ENCODE assay signal across 8 cellular contexts in genomic region chr14:75831971-75832370, GRCh38.
A peak's percentile ranks its signal among the peaks of the same experiment; 100 is the strongest.
DNase-seq lines count a peak whose midpoint lies in the region; ATAC-seq, FAIRE-seq and TF ChIP-seq lines count a peak whose summit lies in the region.
"Had no signal": no experiment of that assay in that cellular context is flagged by ENCODE, and none has a peak within 500 bp of the region (broad histone marks: within the 10 kb centered on the region; RNA-seq: fewer than 3 reads in every experiment).

No MANE protein-coding gene starts in this region.

- no peak for TF ChIP-seq POLR2A in H1 (IDR thresholded peaks at IDR 0.05; ENCODE audit: control extremely low read depth in 1 of 2, low read depth in 2 of 2, low read length in 2 of 2)

- intact Hi-C loops in sciatic nerve (cut with DNase I) (no loop called here), kidney (cut with DNase I) (no loop called here)

- no peak overlapping the region for H4K8ac ChIP-seq in H1 (ENCODE audit: extremely low read depth, insufficient read depth, low read length)

- H3K36me3 ChIP-seq in H1 (ENCODE audit: control insufficient read depth in 2 of 4, insufficient read depth in 4 of 4, low read length in 3 of 4) (peaks cover 0 to under 1% (median 0%) of the 10 kb centered on the region in 4 experiments; a peak in 2 of 8 replicates), kidney (ENCODE audit: control insufficient read depth in 1 of 2, insufficient read depth in 2 of 2, low read length in 2 of 2) (no peaks in the 10 kb centered on the region)

- H3K14ac ChIP-seq in H1 (ENCODE audit: insufficient read length), result no peak overlapping the region

- TF ChIP-seq CTCF in H1 (IDR thresholded peaks at IDR 0.05; ENCODE audit: control extremely low read depth in 1 of 3, insufficient read depth in 1 of 3, low read depth in 1 of 3, low read length in 3 of 3), result no peak
- no peak for TF ChIP-seq CTCF in kidney (IDR thresholded peaks at IDR 0.05; ENCODE audit: borderline replicate concordance, extremely low read depth, insufficient read depth)

- H2AK5ac ChIP-seq in H1 (ENCODE audit: low read depth, low read length), result no peak overlapping the region

- no peak overlapping the region for H4K91ac ChIP-seq in H1 (replicated peaks; ENCODE audit: insufficient read length, low read length)

- H4K5ac ChIP-seq in H1 (ENCODE audit: insufficient read length, low read depth, low read length), result no peak overlapping the region

- no peak for TF ChIP-seq EP300 in H1 (IDR thresholded peaks at IDR 0.05; ENCODE audit: borderline replicate concordance in 1 of 2, low read depth in 2 of 2, low read length in 2 of 2)

- H2AFZ ChIP-seq in H1 (ENCODE audit: low read length), result no peak overlapping the region

- WGBS in H1 (ENCODE audit: extremely low coverage in 1 of 2, insufficient coverage in 1 of 2, insufficient read length in 1 of 2, insufficient replicate concordance in 2 of 2, low coverage in 1 of 2, low lambda C conversion rate in 2 of 2, missing lambda C conversion rate in 1 of 2), 2 experiments, result 97% methylated on average over 2 of the region's 2 CpGs; no CpG with 5 or more reads in 1 of the 2 experiments

- no peak overlapping the region for H3K4ac ChIP-seq in H1 (replicated peaks; ENCODE audit: insufficient read length, low read depth, low read length)

- H2BK12ac ChIP-seq in H1 (ENCODE audit: low read depth, low read length), result no peak overlapping the region

- FAIRE-seq in H1 (lab: Jason Lieb, UNC) (no peak), kidney (lab: Jason Lieb, UNC) (no peak)
- FAIRE-seq: colon had no signal

- H3K4me2 ChIP-seq in H1 (ENCODE audit: insufficient read depth in 1 of 2, low read depth in 2 of 2, low read length in 2 of 2), result no peak overlapping the region

- H2BK120ac ChIP-seq in H1 (replicated peaks; ENCODE audit: low read depth, low read length), result no peak overlapping the region

- H3K23me2 ChIP-seq in H1 (ENCODE audit: low read depth, low read length), result no peaks in the 10 kb centered on the region

- H2BK5ac ChIP-seq in H1 (ENCODE audit: low read depth, low read length), result no peak overlapping the region

- no peak overlapping the region for H2BK15ac ChIP-seq in H1 (ENCODE audit: low read length)

- H3K18ac ChIP-seq in H1 (ENCODE audit: extremely low read depth, low read length), result no peak overlapping the region

- POLR2A ChIA-PET in H1 (lab: Charles Lee; ENCODE audit: partially characterized antibody), result no interaction called here

- no peak for TF ChIP-seq RAD21 in H1 (IDR thresholded peaks at IDR 0.05 in 1 of 2, conservative IDR thresholded peaks at IDR 0.05 in 1 of 2; ENCODE audit: low read depth in 2 of 2, low read length in 2 of 2)

- H3K4me1 ChIP-seq in H1 (replicated peaks in 1 of 4; ENCODE audit: control insufficient read depth in 3 of 4, insufficient read depth in 4 of 4, low read length in 3 of 4), result no peaks in the 10 kb centered on the region
- no peaks in the 10 kb centered on the region for H3K4me1 ChIP-seq in kidney (ENCODE audit: control insufficient read depth in 1 of 2, insufficient read depth in 1 of 2, low read depth in 1 of 2, low read length in 2 of 2)

- H3K56ac ChIP-seq in H1 (replicated peaks; ENCODE audit: insufficient read length, low read depth, low read length), result no peak overlapping the region

- CTCF ChIA-PET in H1 (lab: Charles Lee; ENCODE audit: partially characterized antibody), result interaction anchor here (0.6 to 1.5 kb wide), 6 partner anchors 9 to 147 kb away, joined by 3 to 5 read pairs (median 4); no protein-coding TSS in a partner anchor

- H3K27ac ChIP-seq in H1 (ENCODE audit: low read depth, low read length) (no peak overlapping the region), kidney (ENCODE audit: low read depth in 2 of 2, low read length in 2 of 2) (no peak overlapping the region)

- no peaks in the 10 kb centered on the region for H3K27me3 ChIP-seq in H1 (replicated peaks in 1 of 4; ENCODE audit: control insufficient read depth in 3 of 4, extremely low read depth in 1 of 4, insufficient read depth in 3 of 4, low read length in 3 of 4)

- no peak overlapping the region for H3K23ac ChIP-seq in H1 (ENCODE audit: insufficient read length)

- H3K4me3 ChIP-seq in H1 (ENCODE audit: extremely low read depth in 1 of 4, insufficient read depth in 2 of 4, low read depth in 3 of 4, low read length in 4 of 4) (no peak overlapping the region), kidney (ENCODE audit: low read length in 2 of 2) (no peak overlapping the region)

- no peaks in the 10 kb centered on the region for H3K79me2 ChIP-seq in H1 (ENCODE audit: control insufficient read depth in 1 of 2, insufficient read depth in 2 of 2, low read length in 2 of 2)

- peak; percentile 45 for DNase-seq in ELR (ENCODE audit: low read depth)
- DNase-seq in NCI-H510A (lab: John Stamatoyannopoulos, UW), result peak; percentile 21
- no peak for DNase-seq in H1 (ENCODE audit: low read depth in 1 of 2, low spot score in 2 of 2)
- DNase-seq in sciatic nerve (ENCODE audit: low spot score), result no peak
- no peak for DNase-seq in activated naive CD4-positive, alpha-beta T cell (lab: John Stamatoyannopoulos, UW)
- no peak for DNase-seq in kidney
- no peak for DNase-seq in T1000 (lab: John Stamatoyannopoulos, UW)

- H2BK20ac ChIP-seq in H1 (ENCODE audit: low read length), result no peak overlapping the region

- H3K9ac ChIP-seq in H1 (replicated peaks in 1 of 4; ENCODE audit: extremely low read depth in 1 of 4, low read depth in 3 of 4, low read length in 3 of 4) (no peak overlapping the region), kidney (ENCODE audit: low read length in 2 of 2) (no peak overlapping the region)

- peak; percentile 36 for ATAC-seq in sciatic nerve

- no peaks in the 10 kb centered on the region for H3K9me3 ChIP-seq in H1 (ENCODE audit: insufficient read depth in 2 of 2, low read depth in 1 of 2, low read length in 1 of 2)
- no peaks in the 10 kb centered on the region for H3K9me3 ChIP-seq in kidney (ENCODE audit: control insufficient read depth in 1 of 2, low read length in 2 of 2)

- no peaks in the 10 kb centered on the region for H3K79me1 ChIP-seq in H1 (ENCODE audit: low read depth, low read length)

- H4K20me1 ChIP-seq in H1 (replicated peaks in 1 of 2; ENCODE audit: control insufficient read depth in 1 of 2, insufficient read depth in 2 of 2, low read length in 2 of 2), result no peaks in the 10 kb centered on the region

TF ChIP-seq in H1, 55 proteins besides CTCF, POLR2A, EP300 and RAD21:
- TF ChIP-seq POLR2AphosphoS5 (IDR thresholded peaks at IDR 0.05; ENCODE audit: low read depth, low read length) (no peak), RFX5 (IDR thresholded peaks at IDR 0.05; ENCODE audit: borderline replicate concordance, low read depth, low read length) (peak; percentile 26; the same call in 1 of the 2 replicates), PHF8 (conservative IDR thresholded peaks at IDR 0.05; ENCODE audit: low read depth, low read length) (no peak), SP4 (IDR thresholded peaks at IDR 0.05; ENCODE audit: low read length) (no peak)

Comparison
In these comparisons a context has a peak if more than half of its experiments do, and no peak if none do; other contexts are left out.
1. DNase-seq: peak in ELR (single experiment) and NCI-H510A (single experiment); none in H1 (0 of 2), sciatic nerve (single experiment), activated naive CD4-positive, alpha-beta T cell (0 of 4), kidney (single experiment) and T1000 (single experiment).